21 cellular contexts compared by ENCODE assay signal in the genomic region with DNA sequence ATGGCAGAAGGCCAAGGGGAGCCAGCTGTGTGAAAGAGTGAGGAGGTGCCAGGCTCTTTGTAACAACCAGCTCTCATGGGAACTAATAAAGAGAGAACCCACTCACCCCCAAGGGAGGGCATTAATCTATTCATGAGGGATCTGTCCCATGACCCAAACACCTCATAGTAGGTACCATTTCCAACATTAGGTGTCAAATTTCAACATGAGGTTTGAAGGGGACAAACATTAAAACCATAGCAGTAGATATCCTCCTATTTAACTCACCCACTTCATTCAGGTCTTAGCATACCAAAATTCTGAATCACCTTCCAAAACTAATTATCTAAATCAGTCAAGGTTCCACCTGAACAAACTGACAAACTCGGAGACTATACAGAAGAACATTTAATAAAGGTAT.
"Had no signal": no experiment of that assay in that cellular context is flagged by ENCODE, and none has a peak within 500 bp of the region (broad histone marks: within the 10 kb centered on the region; RNA-seq: fewer than 3 reads in every experiment).

No MANE protein-coding gene starts in this region.

- H3K36me3 Mint-ChIP-seq: naive B cell; stimulated activated effector memory CD8-positive, alpha-beta T cell treated with anti-CD3 and anti-CD28 coated beads, Interleukin-12 subunit alpha, Interleukin-12 subunit beta, amount 100 ng/mL, for 72 hours; type B pancreatic cell had no signal

- H3K4me1 Mint-ChIP-seq: naive B cell; nephron; stimulated activated effector memory CD8-positive, alpha-beta T cell treated with anti-CD3 and anti-CD28 coated beads, Interleukin-12 subunit alpha, Interleukin-12 subunit beta, amount 100 ng/mL, for 72 hours had no signal

- ATAC-seq: heart left ventricle; left cardiac atrium; left ventricle myocardium superior; right lobe of liver; stimulated activated effector memory CD8-positive, alpha-beta T cell treated with anti-CD3 and anti-CD28 coated beads, Interleukin-12 subunit alpha, Interleukin-12 subunit beta, amount 100 ng/mL, for 72 hours; stimulated activated naive CD8-positive, alpha-beta T cell treated with anti-CD3 and anti-CD28 coated beads, Interleukin-15, Interleukin-2, amounts not matched to agents 100 U/mL and 50 U/mL, for 24 hours had no signal

- H3K4me1 ChIP-seq: colonic mucosa, heart left ventricle, parathyroid adenoma, prostate gland, right lobe of liver, suprapubic skin, thyroid gland had no signal

- H3K4me3 Mint-ChIP-seq: naive B cell; nephron; stimulated activated effector memory CD8-positive, alpha-beta T cell treated with anti-CD3 and anti-CD28 coated beads, Interleukin-12 subunit alpha, Interleukin-12 subunit beta, amount 100 ng/mL, for 72 hours; type B pancreatic cell had no signal

- H3K9ac ChIP-seq: parathyroid adenoma had no signal

- H3K27me3 ChIP-seq: colonic mucosa, heart left ventricle, right lobe of liver, suprapubic skin, thyroid gland had no signal

- H3K27ac ChIP-seq: colonic mucosa, heart left ventricle, parathyroid adenoma, prostate gland, right lobe of liver, suprapubic skin, thyroid gland had no signal

- H3K36me3 ChIP-seq: colonic mucosa, heart left ventricle, prostate gland, right lobe of liver, suprapubic skin, thyroid gland had no signal

- H3K27me3 Mint-ChIP-seq: naive B cell, type B pancreatic cell had no signal

- H3K9me3 ChIP-seq: colonic mucosa, heart left ventricle, prostate gland, right lobe of liver, suprapubic skin, thyroid gland had no signal

- DNase-seq: colonic mucosa; dermis blood vessel endothelial cell; foreskin melanocyte; heart left ventricle; islet precursor cell; left cardiac atrium; left ventricle myocardium superior; mesendoderm; naive B cell; retina; right lobe of liver; stimulated activated CD4-positive, alpha-beta T cell treated with anti-CD3 and anti-CD28 coated beads, Interleukin-4, amount 100 ng/mL, for 1 hour; stimulated activated CD8-positive, alpha-beta memory T cell treated with anti-CD3 and anti-CD28 coated beads, Interleukin-4, amount 100 ng/mL, for 48 hours; stimulated activated naive CD8-positive, alpha-beta T cell treated with anti-CD3 and anti-CD28 coated beads, Interleukin-15, Interleukin-2, amounts not matched to agents 100 U/mL and 50 U/mL, for 24 hours; thyroid gland had no signal

- H3K9me3 Mint-ChIP-seq: nephron, type B pancreatic cell had no signal

- H3K27ac Mint-ChIP-seq: naive B cell; nephron; stimulated activated effector memory CD8-positive, alpha-beta T cell treated with anti-CD3 and anti-CD28 coated beads, Interleukin-12 subunit alpha, Interleukin-12 subunit beta, amount 100 ng/mL, for 72 hours; type B pancreatic cell had no signal

- H3K4me3 ChIP-seq: colonic mucosa, heart left ventricle, prostate gland, right lobe of liver, suprapubic skin, thyroid gland had no signal
